Comparison of ENCODE assay signal across 19 cellular contexts in the genomic region with DNA sequence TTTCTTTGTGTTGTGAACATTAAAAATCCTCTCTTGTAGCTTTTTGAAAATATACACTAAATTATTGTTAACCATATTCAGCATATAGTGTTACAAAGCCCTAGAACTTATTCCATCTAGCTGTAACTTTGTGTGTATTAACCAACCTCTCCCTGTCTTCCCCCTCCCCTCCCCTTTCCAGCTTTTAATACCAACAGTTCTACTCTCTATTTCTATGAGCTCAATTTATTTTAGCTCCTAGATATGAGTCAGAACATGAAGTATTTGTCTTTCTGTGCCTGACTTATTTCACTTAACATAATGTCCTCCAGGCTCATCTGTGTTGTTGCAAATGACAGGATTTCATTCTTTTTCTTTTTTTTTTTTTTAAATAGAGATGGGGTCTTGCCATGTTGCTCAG. TPM values are rescaled to one million over a fixed set of nuclear protein-coding genes. Genes with fewer than 3 reads are reported as not detected.
DNase-seq lines count a peak whose midpoint lies in the region; ATAC-seq, FAIRE-seq and TF ChIP-seq lines count a peak whose summit lies in the region.
"Had no signal": no experiment of that assay in that cellular context is flagged by ENCODE, and none has a peak within 500 bp of the region (broad histone marks: within the 10 kb centered on the region; RNA-seq: fewer than 3 reads in every experiment).

No MANE protein-coding gene starts in this region.

- H3K9me3 Mint-ChIP-seq in astrocyte (ENCODE audit: unreplicated experiment): no peaks in the 10 kb centered on the region
- no peaks in the 10 kb centered on the region for H3K9me3 Mint-ChIP-seq in natural killer cell

- no peak overlapping the region for H2BK15ac ChIP-seq in IMR-90 (ENCODE audit: low read depth, low read length)

- no peak overlapping the region for H4K8ac ChIP-seq in IMR-90 (ENCODE audit: low read depth in 2 of 2, low read length in 2 of 2)

- no peak for TF ChIP-seq RAD21 in IMR-90 (IDR thresholded peaks at IDR 0.05; ENCODE audit: low read length)

- H3K27ac Mint-ChIP-seq in astrocyte (ENCODE audit: unreplicated experiment) (no peak overlapping the region), natural killer cell (peak overlapping the region in 1 of 2 donors; percentile 75)

- H3K4me1 ChIP-seq in IMR-90 (ENCODE audit: control insufficient read depth, insufficient read depth, low read length) (no peaks in the 10 kb centered on the region; the same call in 1 of the 2 replicates), astrocyte (ENCODE audit: insufficient read depth, low read length) (peaks cover 10% of the 10 kb centered on the region)
- H3K4me1 ChIP-seq: HAP-1 had no signal

- DNase-seq in AG10803 (ENCODE audit: low read depth) (peak; percentile 16), IMR-90 (peak; percentile 41), astrocyte (ENCODE audit: low read depth) (peak; percentile 16), glomerular visceral epithelial cell (ENCODE audit: extremely low spot score) (peak; percentile 7), GM19238 (ENCODE audit: insufficient read length, low spot score) (no peak), natural killer cell (no peak), LoVo (ENCODE audit: low spot score) (no peak)
- DNase-seq: C1 segment of cervical spinal cord, MG63, NCI-H1092 treated with DMSO at 0.1 percent for 48 hours, NCI-H2107, NCI-H226, NCI-H524 treated with DMSO at 0.1 percent for 48 hours had no signal

- H3K36me3 ChIP-seq in IMR-90 (ENCODE audit: control insufficient read depth, insufficient read depth, low read length) (no peaks in the 10 kb centered on the region; the same call in 1 of the 2 replicates), astrocyte (ENCODE audit: insufficient read depth, low read length) (no peaks in the 10 kb centered on the region)

- no peak overlapping the region for H3K4ac ChIP-seq in IMR-90 (ENCODE audit: low read depth, low read length)

- intact Hi-C loops in IMR-90 (cut with micrococcal nuclease): no loop called here
- intact Hi-C loops in natural killer cell (cut with micrococcal nuclease): no loop called here

- H3K9ac ChIP-seq in IMR-90 (ENCODE audit: low read depth, low read length) (no peak overlapping the region), astrocyte (ENCODE audit: low read length) (no peak overlapping the region)

- no peaks in the 10 kb centered on the region for H3K27me3 Mint-ChIP-seq in astrocyte (ENCODE audit: low read depth, unreplicated experiment)
- no peaks in the 10 kb centered on the region for H3K27me3 Mint-ChIP-seq in natural killer cell (ENCODE audit: low read depth in 2 of 2)

- H3K27ac ChIP-seq in IMR-90 (ENCODE audit: insufficient read depth, low read length): no peak overlapping the region
- H3K27ac ChIP-seq in astrocyte (ENCODE audit: low read depth, low read length): no peak overlapping the region

- H3K4me2 ChIP-seq in IMR-90 (ENCODE audit: low read depth, low read length): no peak overlapping the region
- H3K4me2 ChIP-seq in astrocyte (ENCODE audit: low read length): no peak overlapping the region

- in situ Hi-C loops in IMR-90 (cut with MboI; ENCODE audit: low sequenced_read_pairs): no loop called here

- no peak for TF ChIP-seq CTCF in AG10803 (conservative IDR thresholded peaks at IDR 0.05; ENCODE audit: low read length)
- no peak for TF ChIP-seq CTCF in IMR-90 (conservative IDR thresholded peaks at IDR 0.05; ENCODE audit: low read depth, low read length)
- TF ChIP-seq CTCF in astrocyte (IDR thresholded peaks at IDR 0.05; ENCODE audit: insufficient read depth, low read depth, low read length): no peak
- no peak for TF ChIP-seq CTCF in natural killer cell (IDR thresholded peaks at IDR 0.05)

- dilution Hi-C loops in IMR-90 (cut with HindIII; ENCODE audit: low sequenced_read_pairs, unreplicated experiment): no loop called here

- FAIRE-seq in astrocyte (lab: Jason Lieb, UNC): no peak
- FAIRE-seq: A204.1, GM12892, K562 had no signal

- H3K4me3 ChIP-seq in AG10803 (ENCODE audit: low read length): no peak overlapping the region
- no peak overlapping the region for H3K4me3 ChIP-seq in IMR-90 (ENCODE audit: insufficient read depth, low read depth, low read length)
- H3K4me3 ChIP-seq in astrocyte (ENCODE audit: insufficient read depth, low read depth, low read length): no peak overlapping the region
- H3K4me3 ChIP-seq: HAP-1, K562, MG63 had no signal

- POLR2A ChIA-PET in IMR-90 (lab: Charles Lee; ENCODE audit: unreplicated experiment): interaction anchor here (0.7 kb wide), 1 partner anchor 89 kb away, joined by 6 read pairs; no protein-coding TSS in a partner anchor

- H3K14ac ChIP-seq in IMR-90 (replicated peaks; ENCODE audit: low read depth, low read length): no peak overlapping the region

- no peak overlapping the region for H4K91ac ChIP-seq in IMR-90 (ENCODE audit: insufficient read depth, low read depth, low read length)

- CTCF ChIA-PET in IMR-90 (lab: Yijun Ruan, JAX): interaction anchor here (1.4 to 1.5 kb wide), 2 partner anchors 8 to 17 kb away, joined by 3 read pairs; no protein-coding TSS in a partner anchor

- no peak overlapping the region for H3K23ac ChIP-seq in IMR-90 (ENCODE audit: low read depth, low read length)

- no peaks in the 10 kb centered on the region for H4K20me1 ChIP-seq in IMR-90 (ENCODE audit: insufficient read depth, low read length)
- H4K20me1 ChIP-seq in astrocyte (ENCODE audit: insufficient read depth, low read length): no peaks in the 10 kb centered on the region

- no TSS peak for BruUV-seq in IMR-90 (replicated peaks; lab: Mats Ljungman, UMichigan)

- H3K4me3 Mint-ChIP-seq in astrocyte (ENCODE audit: unreplicated experiment): no peak overlapping the region
- H3K4me3 Mint-ChIP-seq in natural killer cell: no peak overlapping the region

- H2AFZ ChIP-seq in IMR-90 (replicated peaks; ENCODE audit: low read length, poor library complexity) (no peak overlapping the region), astrocyte (ENCODE audit: low read depth, low read length) (no peak overlapping the region)

- no peak overlapping the region for H2BK120ac ChIP-seq in IMR-90 (ENCODE audit: low read depth, low read length)

- no peak overlapping the region for H2BK20ac ChIP-seq in IMR-90 (ENCODE audit: low read depth, low read length)

- no peaks in the 10 kb centered on the region for H3K27me3 ChIP-seq in IMR-90 (ENCODE audit: control insufficient read depth, insufficient read depth, low read length)
- no peaks in the 10 kb centered on the region for H3K27me3 ChIP-seq in astrocyte (ENCODE audit: insufficient read depth, low read length)
- H3K27me3 ChIP-seq: MG63 had no signal

- no peak overlapping the region for H2BK5ac ChIP-seq in IMR-90 (ENCODE audit: low read depth, low read length, poor library complexity, severe bottlenecking)

- H3K79me2 ChIP-seq in astrocyte (ENCODE audit: insufficient read depth, low read length): peaks cover 13% of the 10 kb centered on the region

- H3K56ac ChIP-seq in IMR-90 (ENCODE audit: extremely low read depth, insufficient read depth, low read length): no peak overlapping the region

- H3K79me1 ChIP-seq in IMR-90 (ENCODE audit: low read depth in 1 of 2, low read length in 2 of 2): peaks cover 5 to 9% of the 10 kb centered on the region in 2 experiments; a peak in 2 of 4 replicates

- H4K5ac ChIP-seq in IMR-90 (ENCODE audit: low read depth, low read length): no peak overlapping the region

- H2AK5ac ChIP-seq in IMR-90 (ENCODE audit: low read depth, low read length): no peak overlapping the region

- no peaks in the 10 kb centered on the region for H3K9me1 ChIP-seq in IMR-90 (ENCODE audit: insufficient read depth, low read length)

- no peak overlapping the region for H2AK9ac ChIP-seq in IMR-90 (replicated peaks; ENCODE audit: low read depth, low read length, poor library complexity)

- H3K9me3 ChIP-seq in IMR-90 (ENCODE audit: control insufficient read depth, insufficient read depth, low read length) (no peaks in the 10 kb centered on the region), astrocyte (ENCODE audit: insufficient read depth, low read depth, low read length) (no peaks in the 10 kb centered on the region)
- H3K9me3 ChIP-seq: HAP-1, MG63 had no signal

- ATAC-seq in IMR-90 (ENCODE audit: low read depth) (peak; percentile 69), HG03439 (IDR thresholded peaks at IDR 0.05; ENCODE audit: unreplicated experiment) (no peak), natural killer cell (no peak)
- ATAC-seq: K562, Panc1 had no signal

- H3K36me3 Mint-ChIP-seq in astrocyte (ENCODE audit: low read depth, unreplicated experiment): no peaks in the 10 kb centered on the region
- no peaks in the 10 kb centered on the region for H3K36me3 Mint-ChIP-seq in natural killer cell

- no peak for TF ChIP-seq POLR2A in IMR-90 (IDR thresholded peaks at IDR 0.05; ENCODE audit: low read depth, low read length)

- H3K4me1 Mint-ChIP-seq in astrocyte (ENCODE audit: low read depth, unreplicated experiment) (peaks cover 11% of the 10 kb centered on the region), natural killer cell (peaks cover 60 to 66% of the 10 kb centered on the region in 2 donors)

- H3K18ac ChIP-seq in IMR-90 (ENCODE audit: low read depth, low read length): no peak overlapping the region

TF ChIP-seq in IMR-90, 13 proteins besides CTCF, POLR2A, EP300 and RAD21 (continues in another document):
- TF ChIP-seq NFE2L2 (IDR thresholded peaks at IDR 0.05; ENCODE audit: low read depth, low read length) (no peak), BHLHE40 (IDR thresholded peaks at IDR 0.05; ENCODE audit: low read depth, low read length) (no peak), MXI1 (IDR thresholded peaks at IDR 0.05; ENCODE audit: borderline replicate concordance, low read depth, low read length) (no peak), RFX5 (IDR thresholded peaks at IDR 0.05; ENCODE audit: low read depth, low read length) (no peak), MAFK (IDR thresholded peaks at IDR 0.05; ENCODE audit: low read depth, low read length) (no peak)
- TF ChIP-seq, protein P1, sequence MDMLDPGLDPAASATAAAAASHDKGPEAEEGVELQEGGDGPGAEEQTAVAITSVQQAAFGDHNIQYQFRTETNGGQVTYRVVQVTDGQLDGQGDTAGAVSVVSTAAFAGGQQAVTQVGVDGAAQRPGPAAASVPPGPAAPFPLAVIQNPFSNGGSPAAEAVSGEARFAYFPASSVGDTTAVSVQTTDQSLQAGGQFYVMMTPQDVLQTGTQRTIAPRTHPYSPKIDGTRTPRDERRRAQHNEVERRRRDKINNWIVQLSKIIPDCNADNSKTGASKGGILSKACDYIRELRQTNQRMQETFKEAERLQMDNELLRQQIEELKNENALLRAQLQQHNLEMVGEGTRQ (IDR thresholded peaks at IDR 0.05; ENCODE audit: low read depth, low read length): no peak

RNA-seq across cellular contexts. Expression of a gene that starts 45.1 kb away (rescaled TPM):
- total RNA-seq in IMR-90 (2012; rRNA removed) (100 and 153 TPM in 2 replicates), astrocyte (27.5 and 29.0 TPM in 2 replicates), natural killer cell (10 to 100 TPM; 12.5 to 20.2 (median 18.3) TPM)
- polyA plus RNA-seq in IMR-90 (2012; rRNA removed): 12.0 and 20.4 TPM in 2 replicates
- polyA plus RNA-seq in IMR-90 (2012; cell fraction: cytosol; rRNA removed): 2.3 and 4.5 TPM in 2 replicates
- polyA plus RNA-seq in IMR-90 (2012; cell fraction: nucleus; rRNA removed; ENCODE audit: low replicate concordance): 1.8 and 9.7 TPM in 2 replicates

Comparison
In these comparisons a context has a peak if more than half of its experiments do, and no peak if none do; other contexts are left out.
1. DNase-seq: peak in AG10803 (single experiment), IMR-90 (single experiment), astrocyte (single experiment) and glomerular visceral epithelial cell (single experiment); none in GM19238 (single experiment), natural killer cell (single experiment) and LoVo (single experiment).